27 cellular contexts compared by ENCODE assay signal in genomic region chr18:8639762-8640161, GRCh38.
"Had no signal": no experiment of that assay in that cellular context is flagged by ENCODE, and none has a peak within 500 bp of the region (broad histone marks: within the 10 kb centered on the region; RNA-seq: fewer than 3 reads in every experiment).

No MANE protein-coding gene starts in this region.

- H3K27me3 ChIP-seq: adrenal gland, SJSA1 had no signal

- H3K4me3 Mint-ChIP-seq: activated naive CD4-positive, alpha-beta T cell treated with anti-CD3 and anti-CD28 coated beads for 36 hours; activated naive CD8-positive, alpha-beta T cell; activated T-helper 17 cell treated with anti-CD3 and anti-CD28 coated beads, Interleukin-2, amount 50 U/mL, for 72 hours had no signal

- DNase-seq: activated CD4-positive, alpha-beta T cell treated with anti-CD3 and anti-CD28 coated beads for 48 hours; activated CD4-positive, alpha-beta T cell treated with anti-CD3 and anti-CD28 coated beads, Interleukin-2, amount 50 U/mL, for 4 hours; activated CD4-positive, CD25-positive, alpha-beta regulatory T cell treated with anti-CD3 and anti-CD28 coated beads, Interleukin-2, amount 50 U/mL, for 72 hours; activated CD8-positive, alpha-beta memory T cell treated with anti-CD3 and anti-CD28 coated beads for 24 hours; activated gamma-delta T cell; activated naive CD4-positive, alpha-beta T cell treated with anti-CD3 and anti-CD28 coated beads for 36 hours; activated T-cell treated with anti-CD3 and anti-CD28 coated beads, Interleukin-2, amount 50 U/mL, for 48 hours; adrenal gland; anterior cingulate cortex; caudate nucleus; Karpas-422; MM.1S; NCI-H1105; NCI-H1436; NCI-H1694 treated with DMSO at 0.1 percent for 48 hours; NCI-H2029 treated with DMSO at 0.1 percent for 48 hours; NCI-H510A treated with DMSO at 0.1 percent for 48 hours; NCI-H69; NK-92 treated with Interleukin-12 subunit alpha and Interleukin-12 subunit beta, amount 100 ng/mL, for 24 hours; OCI-M1; SHP77; SW 1271 had no signal

- H3K4me1 Mint-ChIP-seq: activated T-helper 17 cell treated with anti-CD3 and anti-CD28 coated beads, Interleukin-2, amount 50 U/mL, for 72 hours had no signal

- H3K27ac ChIP-seq: adrenal gland, SJSA1 had no signal

- H3K9me3 Mint-ChIP-seq: activated naive CD4-positive, alpha-beta T cell treated with anti-CD3 and anti-CD28 coated beads for 36 hours; activated T-helper 17 cell treated with anti-CD3 and anti-CD28 coated beads, Interleukin-2, amount 50 U/mL, for 72 hours had no signal

- H3K27me3 Mint-ChIP-seq: activated naive CD8-positive, alpha-beta T cell; activated T-helper 17 cell treated with anti-CD3 and anti-CD28 coated beads, Interleukin-2, amount 50 U/mL, for 72 hours had no signal

- H3K27ac Mint-ChIP-seq: activated naive CD4-positive, alpha-beta T cell treated with anti-CD3 and anti-CD28 coated beads for 36 hours; activated naive CD8-positive, alpha-beta T cell; activated T-helper 17 cell treated with anti-CD3 and anti-CD28 coated beads, Interleukin-2, amount 50 U/mL, for 72 hours had no signal

- H3K4me1 ChIP-seq: adrenal gland, SJSA1 had no signal

- H3K4me3 ChIP-seq: adrenal gland, SJSA1 had no signal

- H3K9me3 ChIP-seq: adrenal gland, SJSA1 had no signal

- ATAC-seq: activated T-helper 17 cell treated with anti-CD3 and anti-CD28 coated beads, Interleukin-2, amount 50 U/mL, for 72 hours; Panc1; SK-N-SH treated with all-trans-retinoic acid at 6 μM for 48 hours had no signal
